ENCODE assay signal across 1 cellular context in the genomic region with DNA sequence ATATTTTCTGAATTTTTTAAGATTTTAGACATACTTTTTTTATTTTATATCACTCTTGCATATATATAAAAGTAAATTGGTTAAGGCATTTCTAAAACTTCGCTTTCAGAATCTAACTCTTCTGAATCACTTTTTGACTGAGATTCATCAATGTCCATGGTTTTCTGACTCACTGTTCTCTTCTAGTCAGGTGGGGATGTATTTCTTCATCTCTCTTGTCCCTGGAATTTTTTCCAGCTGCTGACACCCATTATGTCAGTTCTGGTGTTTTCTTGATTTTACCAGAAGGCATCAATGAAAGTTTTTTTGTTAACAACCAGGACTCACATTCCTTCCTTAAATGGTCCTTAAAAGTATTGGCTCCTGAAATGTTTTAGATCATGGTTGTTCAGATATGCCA.
TF ChIP-seq lines count a peak whose summit lies in the region.

No MANE protein-coding gene starts in this region.

TF ChIP-seq in IMR-90, 13 proteins besides CTCF, POLR2A, EP300 and RAD21:
- TF ChIP-seq CHD1 (IDR thresholded peaks at IDR 0.05; ENCODE audit: low read depth, low read length) (no peak), SMC3 (IDR thresholded peaks at IDR 0.05; ENCODE audit: low read depth, low read length) (no peak), RFX5 (IDR thresholded peaks at IDR 0.05; ENCODE audit: low read depth, low read length) (no peak), CEBPB (IDR thresholded peaks at IDR 0.05; ENCODE audit: low read depth, low read length) (peak; percentile 90), RCOR1 (IDR thresholded peaks at IDR 0.05; ENCODE audit: insufficient replicate concordance, low read length) (no peak), MAFK (IDR thresholded peaks at IDR 0.05; ENCODE audit: low read depth, low read length) (no peak), MXI1 (IDR thresholded peaks at IDR 0.05; ENCODE audit: borderline replicate concordance, low read depth, low read length) (no peak), BHLHE40 (IDR thresholded peaks at IDR 0.05; ENCODE audit: low read depth, low read length) (no peak), FOS (IDR thresholded peaks at IDR 0.05; ENCODE audit: low read depth, low read length) (peak; percentile 70; the same call in 1 of the 2 replicates), MAZ (IDR thresholded peaks at IDR 0.05; ENCODE audit: borderline replicate concordance, low read depth, low read length) (no peak), NFE2L2 (IDR thresholded peaks at IDR 0.05; ENCODE audit: low read depth, low read length) (no peak)
- TF ChIP-seq, protein P1, sequence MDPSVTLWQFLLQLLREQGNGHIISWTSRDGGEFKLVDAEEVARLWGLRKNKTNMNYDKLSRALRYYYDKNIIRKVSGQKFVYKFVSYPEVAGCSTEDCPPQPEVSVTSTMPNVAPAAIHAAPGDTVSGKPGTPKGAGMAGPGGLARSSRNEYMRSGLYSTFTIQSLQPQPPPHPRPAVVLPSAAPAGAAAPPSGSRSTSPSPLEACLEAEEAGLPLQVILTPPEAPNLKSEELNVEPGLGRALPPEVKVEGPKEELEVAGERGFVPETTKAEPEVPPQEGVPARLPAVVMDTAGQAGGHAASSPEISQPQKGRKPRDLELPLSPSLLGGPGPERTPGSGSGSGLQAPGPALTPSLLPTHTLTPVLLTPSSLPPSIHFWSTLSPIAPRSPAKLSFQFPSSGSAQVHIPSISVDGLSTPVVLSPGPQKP (IDR thresholded peaks at IDR 0.05; ENCODE audit: borderline replicate concordance, low read depth, low read length): no peak
- TF ChIP-seq, protein P2, sequence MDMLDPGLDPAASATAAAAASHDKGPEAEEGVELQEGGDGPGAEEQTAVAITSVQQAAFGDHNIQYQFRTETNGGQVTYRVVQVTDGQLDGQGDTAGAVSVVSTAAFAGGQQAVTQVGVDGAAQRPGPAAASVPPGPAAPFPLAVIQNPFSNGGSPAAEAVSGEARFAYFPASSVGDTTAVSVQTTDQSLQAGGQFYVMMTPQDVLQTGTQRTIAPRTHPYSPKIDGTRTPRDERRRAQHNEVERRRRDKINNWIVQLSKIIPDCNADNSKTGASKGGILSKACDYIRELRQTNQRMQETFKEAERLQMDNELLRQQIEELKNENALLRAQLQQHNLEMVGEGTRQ (IDR thresholded peaks at IDR 0.05; ENCODE audit: low read depth, low read length): peak; percentile 63
TF ChIP-seq in IMR-90: peak in this region for 3.
